Comparison of ENCODE assay signal across 1 cellular context in the genomic region with DNA sequence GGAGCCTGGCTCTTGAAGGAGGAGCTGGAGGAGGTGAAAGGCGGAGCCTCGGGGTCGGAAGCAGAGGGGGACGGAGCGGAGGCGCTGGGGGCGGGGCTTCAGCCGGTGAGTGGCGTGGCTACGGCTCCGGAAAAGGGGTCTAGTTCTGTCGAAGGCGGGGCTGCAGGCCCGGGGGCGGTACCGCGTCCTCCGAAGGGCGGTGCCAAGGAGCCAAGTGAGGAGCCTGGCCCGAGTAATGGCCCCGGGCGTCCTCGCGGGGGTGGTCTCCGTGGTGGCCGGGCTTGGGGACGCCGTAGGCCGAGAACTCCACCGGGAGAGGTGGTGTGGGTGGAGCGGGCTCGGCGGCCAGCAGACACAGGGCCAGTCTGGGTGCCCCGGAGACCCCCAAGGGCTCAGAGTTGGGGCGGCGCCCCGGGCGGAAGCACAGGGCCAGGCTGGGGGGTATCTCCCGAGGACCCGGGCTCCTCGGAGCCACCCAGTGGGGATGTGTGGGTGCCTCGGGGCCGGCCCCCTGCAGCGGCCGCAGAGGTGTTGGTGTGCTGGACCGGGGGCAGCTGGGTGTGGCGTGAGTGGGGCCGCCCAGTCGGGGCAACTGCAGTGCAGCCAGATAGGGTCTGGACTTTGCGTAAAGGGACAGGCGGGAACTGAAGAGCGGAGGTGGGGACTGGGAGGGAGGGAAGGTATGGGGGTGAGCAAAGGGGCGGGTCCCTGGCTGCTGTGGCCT.
TF ChIP-seq lines count a peak whose summit lies in the region.

No MANE protein-coding gene starts in this region.

TF ChIP-seq in SK-N-SH, 30 proteins besides CTCF, POLR2A, EP300 and RAD21:
- TF ChIP-seq, protein P1, sequence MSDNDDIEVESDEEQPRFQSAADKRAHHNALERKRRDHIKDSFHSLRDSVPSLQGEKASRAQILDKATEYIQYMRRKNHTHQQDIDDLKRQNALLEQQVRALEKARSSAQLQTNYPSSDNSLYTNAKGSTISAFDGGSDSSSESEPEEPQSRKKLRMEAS (IDR thresholded peaks at IDR 0.05; ENCODE audit: low read depth), result no peak
- TF ChIP-seq MXI1 (IDR thresholded peaks at IDR 0.05; ENCODE audit: low read depth, low read length) (no peak; the same call in 1 of the 2 replicates), YY1 (IDR thresholded peaks at IDR 0.05; ENCODE audit: low read depth) (peak; percentile 83), RCOR1 (IDR thresholded peaks at IDR 0.05; ENCODE audit: low read length) (no peak), TCF12 (IDR thresholded peaks at IDR 0.05) (no peak), SIN3A (IDR thresholded peaks at IDR 0.05; ENCODE audit: borderline replicate concordance, low read depth, low read length) (no peak), TAF1 (IDR thresholded peaks at IDR 0.05; ENCODE audit: borderline replicate concordance, low read depth, low read length) (peak; percentile 66), SMC3 (IDR thresholded peaks at IDR 0.05; ENCODE audit: low read depth, low read length) (no peak), FOXJ3 (CRISPR knock-in tag; IDR thresholded peaks at IDR 0.05) (no peak), NRF1 (IDR thresholded peaks at IDR 0.05; ENCODE audit: low read depth, low read length) (no peak), RFX5 (IDR thresholded peaks at IDR 0.05; ENCODE audit: low read length) (no peak), GATA2 (CRISPR knock-in tag; IDR thresholded peaks at IDR 0.05) (no peak), ELF1 (IDR thresholded peaks at IDR 0.05) (no peak), RXRA (IDR thresholded peaks at IDR 0.05; ENCODE audit: borderline replicate concordance, low read depth) (no peak), EZH2phosphoT487 (IDR thresholded peaks at IDR 0.05; ENCODE audit: borderline replicate concordance, low read depth) (no peak), POLR2AphosphoS5 (IDR thresholded peaks at IDR 0.05; ENCODE audit: low read depth, low read length) (peak; percentile 65; the same call in 1 of the 2 replicates), GABPA (IDR thresholded peaks at IDR 0.05; ENCODE audit: low read depth) (peak; percentile 7; the same call in 1 of the 2 replicates), MEF2A (IDR thresholded peaks at IDR 0.05; ENCODE audit: borderline replicate concordance, low read depth) (no peak), FOSL2 (IDR thresholded peaks at IDR 0.05; ENCODE audit: borderline replicate concordance, low read depth) (no peak), TEAD4 (IDR thresholded peaks at IDR 0.05; ENCODE audit: borderline replicate concordance, insufficient read depth) (no peak), NFIC (IDR thresholded peaks at IDR 0.05; ENCODE audit: borderline replicate concordance) (no peak), FOXM1 (IDR thresholded peaks at IDR 0.05; ENCODE audit: low read depth) (no peak), JUND (IDR thresholded peaks at IDR 0.05) (no peak), CHD2 (IDR thresholded peaks at IDR 0.05; ENCODE audit: low read length, partially characterized antibody) (no peak)
- TF ChIP-seq, protein P2, sequence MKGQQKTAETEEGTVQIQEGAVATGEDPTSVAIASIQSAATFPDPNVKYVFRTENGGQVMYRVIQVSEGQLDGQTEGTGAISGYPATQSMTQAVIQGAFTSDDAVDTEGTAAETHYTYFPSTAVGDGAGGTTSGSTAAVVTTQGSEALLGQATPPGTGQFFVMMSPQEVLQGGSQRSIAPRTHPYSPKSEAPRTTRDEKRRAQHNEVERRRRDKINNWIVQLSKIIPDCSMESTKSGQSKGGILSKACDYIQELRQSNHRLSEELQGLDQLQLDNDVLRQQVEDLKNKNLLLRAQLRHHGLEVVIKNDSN (IDR thresholded peaks at IDR 0.05; ENCODE audit: borderline replicate concordance, low read depth), result no peak
- TF ChIP-seq, protein P3, sequence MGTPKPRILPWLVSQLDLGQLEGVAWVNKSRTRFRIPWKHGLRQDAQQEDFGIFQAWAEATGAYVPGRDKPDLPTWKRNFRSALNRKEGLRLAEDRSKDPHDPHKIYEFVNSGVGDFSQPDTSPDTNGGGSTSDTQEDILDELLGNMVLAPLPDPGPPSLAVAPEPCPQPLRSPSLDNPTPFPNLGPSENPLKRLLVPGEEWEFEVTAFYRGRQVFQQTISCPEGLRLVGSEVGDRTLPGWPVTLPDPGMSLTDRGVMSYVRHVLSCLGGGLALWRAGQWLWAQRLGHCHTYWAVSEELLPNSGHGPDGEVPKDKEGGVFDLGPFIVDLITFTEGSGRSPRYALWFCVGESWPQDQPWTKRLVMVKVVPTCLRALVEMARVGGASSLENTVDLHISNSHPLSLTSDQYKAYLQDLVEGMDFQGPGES (IDR thresholded peaks at IDR 0.05; ENCODE audit: low read depth, low read length), result no peak
- TF ChIP-seq, protein P4, sequence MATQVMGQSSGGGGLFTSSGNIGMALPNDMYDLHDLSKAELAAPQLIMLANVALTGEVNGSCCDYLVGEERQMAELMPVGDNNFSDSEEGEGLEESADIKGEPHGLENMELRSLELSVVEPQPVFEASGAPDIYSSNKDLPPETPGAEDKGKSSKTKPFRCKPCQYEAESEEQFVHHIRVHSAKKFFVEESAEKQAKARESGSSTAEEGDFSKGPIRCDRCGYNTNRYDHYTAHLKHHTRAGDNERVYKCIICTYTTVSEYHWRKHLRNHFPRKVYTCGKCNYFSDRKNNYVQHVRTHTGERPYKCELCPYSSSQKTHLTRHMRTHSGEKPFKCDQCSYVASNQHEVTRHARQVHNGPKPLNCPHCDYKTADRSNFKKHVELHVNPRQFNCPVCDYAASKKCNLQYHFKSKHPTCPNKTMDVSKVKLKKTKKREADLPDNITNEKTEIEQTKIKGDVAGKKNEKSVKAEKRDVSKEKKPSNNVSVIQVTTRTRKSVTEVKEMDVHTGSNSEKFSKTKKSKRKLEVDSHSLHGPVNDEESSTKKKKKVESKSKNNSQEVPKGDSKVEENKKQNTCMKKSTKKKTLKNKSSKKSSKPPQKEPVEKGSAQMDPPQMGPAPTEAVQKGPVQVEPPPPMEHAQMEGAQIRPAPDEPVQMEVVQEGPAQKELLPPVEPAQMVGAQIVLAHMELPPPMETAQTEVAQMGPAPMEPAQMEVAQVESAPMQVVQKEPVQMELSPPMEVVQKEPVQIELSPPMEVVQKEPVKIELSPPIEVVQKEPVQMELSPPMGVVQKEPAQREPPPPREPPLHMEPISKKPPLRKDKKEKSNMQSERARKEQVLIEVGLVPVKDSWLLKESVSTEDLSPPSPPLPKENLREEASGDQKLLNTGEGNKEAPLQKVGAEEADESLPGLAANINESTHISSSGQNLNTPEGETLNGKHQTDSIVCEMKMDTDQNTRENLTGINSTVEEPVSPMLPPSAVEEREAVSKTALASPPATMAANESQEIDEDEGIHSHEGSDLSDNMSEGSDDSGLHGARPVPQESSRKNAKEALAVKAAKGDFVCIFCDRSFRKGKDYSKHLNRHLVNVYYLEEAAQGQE (IDR thresholded peaks at IDR 0.05; ENCODE audit: low read depth, low read length), result no peak
- TF ChIP-seq, protein P5, sequence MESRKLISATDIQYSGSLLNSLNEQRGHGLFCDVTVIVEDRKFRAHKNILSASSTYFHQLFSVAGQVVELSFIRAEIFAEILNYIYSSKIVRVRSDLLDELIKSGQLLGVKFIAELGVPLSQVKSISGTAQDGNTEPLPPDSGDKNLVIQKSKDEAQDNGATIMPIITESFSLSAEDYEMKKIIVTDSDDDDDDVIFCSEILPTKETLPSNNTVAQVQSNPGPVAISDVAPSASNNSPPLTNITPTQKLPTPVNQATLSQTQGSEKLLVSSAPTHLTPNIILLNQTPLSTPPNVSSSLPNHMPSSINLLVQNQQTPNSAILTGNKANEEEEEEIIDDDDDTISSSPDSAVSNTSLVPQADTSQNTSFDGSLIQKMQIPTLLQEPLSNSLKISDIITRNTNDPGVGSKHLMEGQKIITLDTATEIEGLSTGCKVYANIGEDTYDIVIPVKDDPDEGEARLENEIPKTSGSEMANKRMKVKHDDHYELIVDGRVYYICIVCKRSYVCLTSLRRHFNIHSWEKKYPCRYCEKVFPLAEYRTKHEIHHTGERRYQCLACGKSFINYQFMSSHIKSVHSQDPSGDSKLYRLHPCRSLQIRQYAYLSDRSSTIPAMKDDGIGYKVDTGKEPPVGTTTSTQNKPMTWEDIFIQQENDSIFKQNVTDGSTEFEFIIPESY (IDR thresholded peaks at IDR 0.05; ENCODE audit: borderline replicate concordance, low read depth), result no peak
- TF ChIP-seq, protein P6, sequence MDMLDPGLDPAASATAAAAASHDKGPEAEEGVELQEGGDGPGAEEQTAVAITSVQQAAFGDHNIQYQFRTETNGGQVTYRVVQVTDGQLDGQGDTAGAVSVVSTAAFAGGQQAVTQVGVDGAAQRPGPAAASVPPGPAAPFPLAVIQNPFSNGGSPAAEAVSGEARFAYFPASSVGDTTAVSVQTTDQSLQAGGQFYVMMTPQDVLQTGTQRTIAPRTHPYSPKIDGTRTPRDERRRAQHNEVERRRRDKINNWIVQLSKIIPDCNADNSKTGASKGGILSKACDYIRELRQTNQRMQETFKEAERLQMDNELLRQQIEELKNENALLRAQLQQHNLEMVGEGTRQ (IDR thresholded peaks at IDR 0.05; ENCODE audit: borderline replicate concordance, low read depth, low read length), result no peak
- TF ChIP-seq, protein P7, sequence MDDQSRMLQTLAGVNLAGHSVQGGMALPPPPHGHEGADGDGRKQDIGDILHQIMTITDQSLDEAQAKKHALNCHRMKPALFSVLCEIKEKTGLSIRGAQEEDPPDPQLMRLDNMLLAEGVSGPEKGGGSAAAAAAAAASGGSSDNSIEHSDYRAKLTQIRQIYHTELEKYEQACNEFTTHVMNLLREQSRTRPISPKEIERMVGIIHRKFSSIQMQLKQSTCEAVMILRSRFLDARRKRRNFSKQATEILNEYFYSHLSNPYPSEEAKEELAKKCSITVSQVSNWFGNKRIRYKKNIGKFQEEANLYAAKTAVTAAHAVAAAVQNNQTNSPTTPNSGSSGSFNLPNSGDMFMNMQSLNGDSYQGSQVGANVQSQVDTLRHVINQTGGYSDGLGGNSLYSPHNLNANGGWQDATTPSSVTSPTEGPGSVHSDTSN (IDR thresholded peaks at IDR 0.05), result peak; percentile 96
